ENCODE assay signal across 1 cellular context in genomic region chr6:11711994-11712698, GRCh38.
A peak's percentile ranks its signal among the peaks of the same experiment; 100 is the strongest.
TF ChIP-seq lines count a peak whose summit lies in the region.

No MANE protein-coding gene starts in this region.

TF ChIP-seq in GM12878, 131 proteins besides CTCF, POLR2A, EP300 and RAD21 (continued from another document and continues in another):
- TF ChIP-seq BCLAF1 (IDR thresholded peaks at IDR 0.05) (0 out of 2 replicates have a peak, but pooled peaks have one; percentile 19), POU2F2 (IDR thresholded peaks at IDR 0.05; ENCODE audit: borderline replicate concordance, low read depth, low read length) (no peak), SREBF2 (IDR thresholded peaks at IDR 0.05; ENCODE audit: low read length) (no peak), GATAD2B (conservative IDR thresholded peaks at IDR 0.05; ENCODE audit: low read depth) (0 out of 2 replicates have a peak, but pooled peaks have one; percentile 50), SMAD1 (IDR thresholded peaks at IDR 0.05; ENCODE audit: low read depth, partially characterized antibody) (no peak), SKIL (IDR thresholded peaks at IDR 0.05; ENCODE audit: low read depth, poor library complexity, severe bottlenecking) (no peak), STAT3 (IDR thresholded peaks at IDR 0.05; ENCODE audit: low read depth, low read length) (no peak), WRNIP1 (IDR thresholded peaks at IDR 0.05; ENCODE audit: borderline replicate concordance, low read depth, low read length) (no peak), RFX5 (IDR thresholded peaks at IDR 0.05; ENCODE audit: low read depth, low read length) (no peak), PBX3 (IDR thresholded peaks at IDR 0.05; ENCODE audit: insufficient replicate concordance, low read depth, low read length) (peak; percentile 75), EED (IDR thresholded peaks at IDR 0.05; ENCODE audit: low read depth) (0 out of 2 replicates have a peak, but pooled peaks have one; percentile 16), CHD4 (IDR thresholded peaks at IDR 0.05) (no peak), ZBTB4 (CRISPR knock-in tag; IDR thresholded peaks at IDR 0.05) (no peak), NR2F1 (conservative IDR thresholded peaks at IDR 0.05) (peak; percentile 47; the same call in 1 of the 2 replicates), ETV6 (conservative IDR thresholded peaks at IDR 0.05 in 1 of 2, IDR thresholded peaks at IDR 0.05 in 1 of 2; ENCODE audit: borderline replicate concordance in 1 of 2, low read depth in 1 of 2) (no peak), NRF1 (conservative IDR thresholded peaks at IDR 0.05; ENCODE audit: low read depth, low read length) (no peak), ZBTB40 (IDR thresholded peaks at IDR 0.05; ENCODE audit: borderline replicate concordance) (peak; percentile 96), PKNOX1 (IDR thresholded peaks at IDR 0.05) (peak; percentile 63; the same call in 1 of the 2 replicates), KAT2A (conservative IDR thresholded peaks at IDR 0.05; ENCODE audit: control insufficient read depth, low read depth, low read length) (no peak), MXI1 (IDR thresholded peaks at IDR 0.05; ENCODE audit: low read depth, low read length) (no peak), NFIC (IDR thresholded peaks at IDR 0.05; ENCODE audit: low read depth, low read length) (no peak; the same call in 1 of the 2 replicates), HDAC6 (IDR thresholded peaks at IDR 0.05; ENCODE audit: unreplicated experiment) (no peak), MYB (IDR thresholded peaks at IDR 0.05; ENCODE audit: borderline replicate concordance, low read depth, low read length) (0 out of 2 replicates have a peak, but pooled peaks have one; percentile 1), IKZF1 (conservative IDR thresholded peaks at IDR 0.05) (peak; percentile 69), ZNF274 (IDR thresholded peaks at IDR 0.05; ENCODE audit: insufficient read depth, insufficient read length) (no peak), TBL1XR1 (IDR thresholded peaks at IDR 0.05; ENCODE audit: low read depth, low read length) (no peak), ZBTB11 (CRISPR knock-in tag; IDR thresholded peaks at IDR 0.05) (no peak), POLR2AphosphoS5 (IDR thresholded peaks at IDR 0.05; ENCODE audit: low read length) (peak; percentile 63; the same call in 1 of the 2 replicates), DPF2 (IDR thresholded peaks at IDR 0.05) (0 out of 2 replicates have a peak, but pooled peaks have one; percentile 43), KLF5 (IDR thresholded peaks at IDR 0.05; ENCODE audit: partially characterized antibody) (peak; percentile 1), HSF1 (IDR thresholded peaks at IDR 0.05; ENCODE audit: low read depth, low read length) (no peak), SUZ12 (IDR thresholded peaks at IDR 0.05; ENCODE audit: unreplicated experiment) (no peak), SMARCA5 (IDR thresholded peaks at IDR 0.05) (peak; percentile 84), MLLT1 (IDR thresholded peaks at IDR 0.05) (no peak), PML (IDR thresholded peaks at IDR 0.05; ENCODE audit: low read length) (peak; percentile 11; the same call in 1 of the 2 replicates)
